Comparison of ENCODE assay signal across 28 cellular contexts in the genomic region with DNA sequence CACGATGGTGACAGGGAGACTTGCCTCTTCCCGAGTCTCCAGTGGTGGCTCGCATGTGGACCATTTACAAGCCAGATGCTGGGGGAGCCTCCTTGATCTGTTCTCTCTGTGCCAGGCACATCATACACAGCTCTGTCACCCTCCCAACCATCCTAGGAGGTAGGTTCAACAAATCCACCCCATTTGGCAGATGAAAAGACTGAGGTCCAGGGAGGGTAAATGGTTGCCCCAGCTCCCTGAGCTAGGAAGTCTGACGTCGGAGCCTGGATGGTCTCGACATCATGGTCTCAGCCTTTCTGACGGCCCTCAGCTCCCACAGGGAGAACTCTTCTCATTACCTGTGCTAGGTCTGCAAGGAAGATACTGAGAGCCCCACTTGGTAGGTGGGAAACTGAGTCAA.
"Had no signal": no experiment of that assay in that cellular context is flagged by ENCODE, and none has a peak within 500 bp of the region (broad histone marks: within the 10 kb centered on the region; RNA-seq: fewer than 3 reads in every experiment).

No MANE protein-coding gene starts in this region.

- ATAC-seq: naive thymus-derived CD4-positive, alpha-beta T cell; natural killer cell; psoas muscle; right cardiac atrium; sciatic nerve; stimulated activated memory B cell treated with anti-CD40 and anti-IgM and Interleukin-4, amounts not matched to agents 10 μg/mL and 1 μg/mL and 100 μg/mL, for 72 hours; stimulated activated naive CD8-positive, alpha-beta T cell treated with anti-CD3 and anti-CD28 coated beads, Interleukin-15, amount 100 ng/mL, for 72 hours; stimulated activated naive CD8-positive, alpha-beta T cell treated with anti-CD3 and anti-CD28 coated beads, Interleukin-15, Interleukin-2, amounts not matched to agents 100 U/mL and 50 U/mL, for 24 hours had no signal

- H3K36me3 ChIP-seq: ovary, spleen, suprapubic skin, tibial artery, transverse colon, vagina had no signal

- H3K4me1 ChIP-seq: parathyroid adenoma, psoas muscle, spleen, suprapubic skin, testis, tibial artery, vagina had no signal

- H3K27me3 ChIP-seq: ovary, testis, vagina had no signal

- H3K9me3 ChIP-seq: ovary, psoas muscle, spleen, suprapubic skin, testis, tibial artery, transverse colon, vagina had no signal

- H3K9ac ChIP-seq: parathyroid adenoma had no signal

- DNase-seq: naive thymus-derived CD4-positive, alpha-beta T cell; natural killer cell; occipital lobe; ovary; posterior cingulate gyrus; psoas muscle; right cardiac atrium; spleen; stimulated activated CD4-positive, alpha-beta T cell treated with anti-CD3 and anti-CD28 coated beads, Interleukin-12 subunit alpha, Interleukin-12 subunit beta, amount 100 ng/mL, for 4 hours; stimulated activated CD4-positive, alpha-beta T cell treated with anti-CD3 and anti-CD28 coated beads, Interleukin-1b, Interleukin-23, amount 100 ng/mL, for 48 hours; stimulated activated CD4-positive, alpha-beta T cell treated with anti-CD3 and anti-CD28 coated beads, Interleukin-4, amount 100 ng/mL, for 1 hour; stimulated activated CD4-positive, alpha-beta T cell treated with anti-CD3 and anti-CD28 coated beads, Interleukin-4, amount 100 ng/mL, for 4 hours; stimulated activated CD8-positive, alpha-beta memory T cell treated with anti-CD3 and anti-CD28 coated beads, Interleukin-4, amount 100 ng/mL, for 48 hours; stimulated activated naive CD4-positive, alpha-beta T cell; stimulated activated naive CD8-positive, alpha-beta T cell treated with anti-CD3 and anti-CD28 coated beads, Interleukin-15, amount 100 ng/mL, for 72 hours; stimulated activated naive CD8-positive, alpha-beta T cell treated with anti-CD3 and anti-CD28 coated beads, Interleukin-15, Interleukin-2, amounts not matched to agents 100 U/mL and 50 U/mL, for 24 hours; substantia nigra; testis; tibial artery; transverse colon had no signal

- H3K4me2 ChIP-seq: smooth muscle cell had no signal

- H2AFZ ChIP-seq: parathyroid adenoma had no signal

- H3K4me3 ChIP-seq: ovary, psoas muscle, skin epidermis, smooth muscle cell, spleen, suprapubic skin, testis, tibial artery, transverse colon, vagina had no signal

- H3K27ac ChIP-seq: ovary, parathyroid adenoma, psoas muscle, skin epidermis, spleen, suprapubic skin, testis, tibial artery, transverse colon, vagina had no signal

- FAIRE-seq: urothelium cell line had no signal

- H3K79me2 ChIP-seq: parathyroid adenoma had no signal
